14 cellular contexts compared by ENCODE assay signal in the genomic region with DNA sequence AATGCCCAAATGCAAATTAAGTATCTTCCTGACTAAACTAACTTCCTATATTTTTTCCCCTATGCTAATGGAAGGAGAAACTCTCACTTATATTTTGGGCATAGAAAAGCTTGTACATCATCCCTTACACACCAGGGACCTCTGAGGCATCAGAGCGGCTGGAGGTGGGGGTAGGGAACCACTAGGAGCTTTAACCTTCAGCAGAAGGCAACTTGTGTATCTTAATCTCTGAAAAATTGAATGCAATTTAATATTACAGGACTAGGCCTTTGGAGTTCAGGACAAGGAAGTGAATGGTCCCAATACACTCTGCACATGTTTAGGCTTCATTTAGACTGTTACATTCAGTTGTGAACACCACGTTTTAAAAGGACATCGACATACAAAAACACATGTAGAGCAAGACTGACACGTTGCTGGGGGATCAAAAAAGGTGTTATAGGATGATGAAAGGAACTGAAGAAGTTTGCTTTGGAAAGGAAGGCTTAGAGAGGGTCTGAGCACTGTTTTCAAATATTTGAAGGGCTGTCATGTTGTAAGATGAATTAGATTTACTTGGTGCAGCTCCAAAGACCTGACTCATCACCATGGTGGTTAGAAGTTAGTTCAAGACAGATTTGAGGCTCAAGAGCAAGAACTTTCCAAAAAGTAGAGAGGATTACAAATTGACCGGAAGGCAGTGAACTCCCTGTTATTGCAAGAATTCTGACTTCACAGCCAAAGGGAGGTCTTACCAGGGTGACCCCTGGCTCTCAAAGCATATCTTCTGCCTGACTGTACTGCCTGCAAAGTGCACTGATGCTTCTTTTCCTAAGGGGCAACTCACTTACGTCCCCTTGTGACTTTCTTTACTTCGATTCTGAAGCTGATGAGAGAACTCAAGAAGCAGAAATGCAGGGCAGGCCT.
DNase-seq lines count a peak whose midpoint lies in the region; TF ChIP-seq lines count a peak whose summit lies in the region.
"Had no signal": no experiment of that assay in that cellular context is flagged by ENCODE, and none has a peak within 500 bp of the region (broad histone marks: within the 10 kb centered on the region; RNA-seq: fewer than 3 reads in every experiment).

No MANE protein-coding gene starts in this region.

- H3K36me3 ChIP-seq in A673 (ENCODE audit: insufficient read depth, low read length, poor library complexity, severe bottlenecking) (no peaks in the 10 kb centered on the region), liver (ENCODE audit: control insufficient read depth in 4 of 4, insufficient read depth in 3 of 4, low read depth in 1 of 4, low read length in 3 of 4) (no peaks in the 10 kb centered on the region)
- H3K36me3 ChIP-seq: Peyer's patch had no signal

- H3K27me3 ChIP-seq in A673 (replicated peaks; ENCODE audit: insufficient read depth, low read depth, low read length, poor library complexity) (no peaks in the 10 kb centered on the region), liver (ENCODE audit: control insufficient read depth in 4 of 4, insufficient read depth in 4 of 4, low read length in 3 of 4) (no peaks in the 10 kb centered on the region)
- H3K27me3 ChIP-seq: dorsolateral prefrontal cortex, Peyer's patch had no signal

- intact Hi-C loops in A673 (cut with micrococcal nuclease; ENCODE audit: unreplicated experiment) = no loop called here

- WGBS in liver = 82% methylated on average over 7 of the region's 7 CpGs

- CTCF ChIA-PET in A673 (lab: Charles Lee) = no interaction called here

- BruUV-seq in A673 (replicated peaks; lab: Mats Ljungman, UMichigan) = no TSS peak

- H3K27ac ChIP-seq in A673 (ENCODE audit: low read depth, low read length, poor library complexity, severe bottlenecking) (peak overlapping the region; percentile 25), liver (ENCODE audit: low read depth in 1 of 2, low read length in 2 of 2) (no peak overlapping the region)
- H3K27ac ChIP-seq: dorsolateral prefrontal cortex had no signal

- no peak overlapping the region for H3K4me3 ChIP-seq in A673 (ENCODE audit: low read depth, low read length, poor library complexity, severe bottlenecking)
- no peak overlapping the region for H3K4me3 ChIP-seq in liver (ENCODE audit: low read depth in 1 of 3, low read length in 3 of 3)
- H3K4me3 ChIP-seq: dorsolateral prefrontal cortex, Peyer's patch had no signal

- no peak for TF ChIP-seq CTCF in A673 (conservative IDR thresholded peaks at IDR 0.05; ENCODE audit: low read depth, low read length)
- TF ChIP-seq CTCF in HFFc6 (IDR thresholded peaks at IDR 0.05) = peak; percentile 63
- no peak for TF ChIP-seq CTCF in liver (IDR thresholded peaks at IDR 0.05; ENCODE audit: low read depth, low read length, missing input control)

- peak overlapping the region; percentile 69 for H3K27ac Mint-ChIP-seq in HFFc6
- H3K27ac Mint-ChIP-seq: activated T-helper 17 cell treated with anti-CD3 and anti-CD28 coated beads, Interleukin-2, amount 50 U/mL, for 72 hours had no signal

- peak overlapping the region; percentile 70 for H3K4me3 Mint-ChIP-seq in HFFc6
- H3K4me3 Mint-ChIP-seq: activated T-helper 17 cell treated with anti-CD3 and anti-CD28 coated beads, Interleukin-2, amount 50 U/mL, for 72 hours had no signal

- H3K4me1 ChIP-seq in A673 (ENCODE audit: insufficient read depth, low read length, poor library complexity, severe bottlenecking) (peaks cover 14% of the 10 kb centered on the region), liver (ENCODE audit: control insufficient read depth in 4 of 4, insufficient read depth in 4 of 4, low read length in 3 of 4) (no peaks in the 10 kb centered on the region)
- H3K4me1 ChIP-seq: Peyer's patch had no signal

- H3K27me3 Mint-ChIP-seq in HFFc6 (ENCODE audit: insufficient read depth) = peaks cover 2% of the 10 kb centered on the region
- H3K27me3 Mint-ChIP-seq: activated T-helper 17 cell treated with anti-CD3 and anti-CD28 coated beads, Interleukin-2, amount 50 U/mL, for 72 hours; naive B cell had no signal

- no peak for TF ChIP-seq RAD21 in liver (IDR thresholded peaks at IDR 0.05)

- no peak overlapping the region for H3K9ac ChIP-seq in liver (ENCODE audit: low read depth in 1 of 2, low read length in 2 of 2)

- no peaks in the 10 kb centered on the region for H3K9me3 Mint-ChIP-seq in HFFc6
- H3K9me3 Mint-ChIP-seq: activated T-helper 17 cell treated with anti-CD3 and anti-CD28 coated beads, Interleukin-2, amount 50 U/mL, for 72 hours; naive B cell had no signal

- POLR2A ChIA-PET in A673 (lab: Charles Lee; ENCODE audit: low non-redundant PET) = no interaction called here

- H3K9me3 ChIP-seq in A673 (ENCODE audit: low read depth, low read length, poor library complexity, severe bottlenecking) (no peaks in the 10 kb centered on the region), liver (ENCODE audit: control insufficient read depth in 4 of 4, low read length in 3 of 4) (no peaks in the 10 kb centered on the region)
- H3K9me3 ChIP-seq: Peyer's patch had no signal

- no peak for DNase-seq in A673 (ENCODE audit: low spot score)
- peak; percentile 96 for DNase-seq in HFFc6
- DNase-seq in astrocyte of the hippocampus (ENCODE audit: low read depth, low spot score) = peak; percentile 81
- DNase-seq in activated CD8-positive, alpha-beta memory T cell treated with anti-CD3 and anti-CD28 coated beads, Interleukin-2, amount 50 U/mL, for 48 hours = no peak
- no peak for DNase-seq in activated gamma-delta T cell treated with Interleukin-2 at 50 U/mL for 16 hours
- DNase-seq in NCI-H2171 treated with DMSO at 0.1 percent for 48 hours (lab: John Stamatoyannopoulos, UW) = no peak
- no peak for DNase-seq in NCI-H187 treated with DMSO at 0.1 percent for 48 hours (lab: John Stamatoyannopoulos, UW)
- DNase-seq: Karpas-422, naive B cell, NCI-H2227 treated with DMSO at 0.1 percent for 48 hours, Peyer's patch had no signal

- peaks cover 68% of the 10 kb centered on the region for H3K4me1 Mint-ChIP-seq in HFFc6 (ENCODE audit: low read depth)
- H3K4me1 Mint-ChIP-seq: activated T-helper 17 cell treated with anti-CD3 and anti-CD28 coated beads, Interleukin-2, amount 50 U/mL, for 72 hours had no signal

- H3K36me3 Mint-ChIP-seq in HFFc6 (ENCODE audit: low read depth) = peaks cover 18% of the 10 kb centered on the region
- H3K36me3 Mint-ChIP-seq: naive B cell had no signal

TF ChIP-seq in liver, 16 proteins besides CTCF, POLR2A, EP300 and RAD21:
- TF ChIP-seq NR2F2 (IDR thresholded peaks at IDR 0.05) (peak; percentile 73), TAF1 (conservative IDR thresholded peaks at IDR 0.05) (no peak)

Comparison
In these comparisons a context has a peak if more than half of its experiments do, and no peak if none do; other contexts are left out.
1. DNase-seq: peak in HFFc6 (single experiment) and astrocyte of the hippocampus (single experiment); none in A673 (single experiment), activated CD8-positive, alpha-beta memory T cell treated with anti-CD3 and anti-CD28 coated beads, Interleukin-2, amount 50 U/mL, for 48 hours (single experiment), activated gamma-delta T cell treated with Interleukin-2 at 50 U/mL for 16 hours (single experiment), NCI-H2171 treated with DMSO at 0.1 percent for 48 hours (single experiment) and NCI-H187 treated with DMSO at 0.1 percent for 48 hours (single experiment).